ENCODE assay signal across 7 cellular contexts in genomic region chr5:135977375-135977928, GRCh38. TPM values are rescaled to one million over a fixed set of nuclear protein-coding genes. Genes with fewer than 3 reads are reported as not detected.
DNase-seq lines count a peak whose midpoint lies in the region; ATAC-seq and TF ChIP-seq lines count a peak whose summit lies in the region.

No MANE protein-coding gene starts in this region.

- WGBS in prostate gland: 51% methylated on average over 17 of the region's 17 CpGs

- H3K79me2 ChIP-seq in parathyroid adenoma: no peaks in the 10 kb centered on the region

- H3K27me3 ChIP-seq in parathyroid adenoma (ENCODE audit: control insufficient read depth, insufficient read depth, low read length): no peaks in the 10 kb centered on the region
- no peaks in the 10 kb centered on the region for H3K27me3 ChIP-seq in prostate gland (replicated peaks; ENCODE audit: insufficient read depth)

- H3K36me3 ChIP-seq in parathyroid adenoma (ENCODE audit: control insufficient read depth, insufficient read depth, low read length) (no peaks in the 10 kb centered on the region), prostate gland (no peaks in the 10 kb centered on the region)

- no peak for TF ChIP-seq POLR2A in prostate gland (IDR thresholded peaks at IDR 0.05)

- ATAC-seq in GM19025 (IDR thresholded peaks at IDR 0.05; ENCODE audit: low read depth, unreplicated experiment): peak; percentile 53

- H3K4me3 ChIP-seq in fibroblast of mammary gland (ENCODE audit: control insufficient read depth, low read depth, low read length) (no peak overlapping the region), parathyroid adenoma (ENCODE audit: low read depth, low read length) (no peak overlapping the region), prostate gland (no peak overlapping the region)

- H3K9me3 ChIP-seq in parathyroid adenoma (ENCODE audit: control insufficient read depth, low read length) (no peaks in the 10 kb centered on the region), prostate gland (no peaks in the 10 kb centered on the region)

- H3K4me2 ChIP-seq in parathyroid adenoma (ENCODE audit: low read length): no peak overlapping the region

- TF ChIP-seq CTCF in fibroblast of mammary gland (conservative IDR thresholded peaks at IDR 0.05; ENCODE audit: control insufficient read depth, insufficient read depth, low read depth, low read length): peak; percentile 5
- peak; percentile 38 for TF ChIP-seq CTCF in parathyroid adenoma (IDR thresholded peaks at IDR 0.05)
- peak in 2 of 4 experiments; percentile 30 to 45 for TF ChIP-seq CTCF in prostate gland (IDR thresholded peaks at IDR 0.05)

- no peak overlapping the region for H3K27ac ChIP-seq in parathyroid adenoma
- no peak overlapping the region for H3K27ac ChIP-seq in prostate gland

- DNase-seq in HT-29 (ENCODE audit: low spot score): peak; percentile 86
- DNase-seq in activated CD4-positive, alpha-beta T cell treated with anti-CD3 and anti-CD28 coated beads, Interleukin-2, amount 50 U/mL, for 48 hours: peak; percentile 70 to 72
- no peak for DNase-seq in fibroblast of mammary gland (ENCODE audit: low read depth)
- no peak for DNase-seq in NCI-H526 (lab: John Stamatoyannopoulos, UW)
- no peak for DNase-seq in prostate gland (ENCODE audit: low spot score)

- H3K4me1 ChIP-seq in parathyroid adenoma (no peaks in the 10 kb centered on the region), prostate gland (replicated peaks) (no peaks in the 10 kb centered on the region)

- no peak overlapping the region for H3K9ac ChIP-seq in parathyroid adenoma

- H2AFZ ChIP-seq in parathyroid adenoma: no peak overlapping the region

- intact Hi-C loops in prostate gland (cut with DNase I): no loop called here

RNA-seq across cellular contexts. Expression of gene LECT2, which starts 22.7 kb away (rescaled TPM):
- not detected in 2 replicates for total RNA-seq in HT-29 (2014; rRNA removed; shearing (Covaris generic))
- not detected for total RNA-seq in prostate gland

RNA-seq across cellular contexts. Expression of gene TGFBI, which starts 51.3 kb away (rescaled TPM):
- total RNA-seq in HT-29 (2014; rRNA removed; shearing (Covaris generic)): 33.6 and 37.2 TPM in 2 replicates
- 10 to 100 TPM; 17.9 to 41.7 TPM for total RNA-seq in prostate gland

Comparison
In these comparisons a context has a peak if more than half of its experiments do, and no peak if none do; other contexts are left out.
1. DNase-seq: peak in HT-29 (single experiment) and activated CD4-positive, alpha-beta T cell treated with anti-CD3 and anti-CD28 coated beads, Interleukin-2, amount 50 U/mL, for 48 hours (2 of 2); none in fibroblast of mammary gland (single experiment), NCI-H526 (0 of 2) and prostate gland (single experiment).